8 cellular contexts compared by ENCODE assay signal in the genomic region with DNA sequence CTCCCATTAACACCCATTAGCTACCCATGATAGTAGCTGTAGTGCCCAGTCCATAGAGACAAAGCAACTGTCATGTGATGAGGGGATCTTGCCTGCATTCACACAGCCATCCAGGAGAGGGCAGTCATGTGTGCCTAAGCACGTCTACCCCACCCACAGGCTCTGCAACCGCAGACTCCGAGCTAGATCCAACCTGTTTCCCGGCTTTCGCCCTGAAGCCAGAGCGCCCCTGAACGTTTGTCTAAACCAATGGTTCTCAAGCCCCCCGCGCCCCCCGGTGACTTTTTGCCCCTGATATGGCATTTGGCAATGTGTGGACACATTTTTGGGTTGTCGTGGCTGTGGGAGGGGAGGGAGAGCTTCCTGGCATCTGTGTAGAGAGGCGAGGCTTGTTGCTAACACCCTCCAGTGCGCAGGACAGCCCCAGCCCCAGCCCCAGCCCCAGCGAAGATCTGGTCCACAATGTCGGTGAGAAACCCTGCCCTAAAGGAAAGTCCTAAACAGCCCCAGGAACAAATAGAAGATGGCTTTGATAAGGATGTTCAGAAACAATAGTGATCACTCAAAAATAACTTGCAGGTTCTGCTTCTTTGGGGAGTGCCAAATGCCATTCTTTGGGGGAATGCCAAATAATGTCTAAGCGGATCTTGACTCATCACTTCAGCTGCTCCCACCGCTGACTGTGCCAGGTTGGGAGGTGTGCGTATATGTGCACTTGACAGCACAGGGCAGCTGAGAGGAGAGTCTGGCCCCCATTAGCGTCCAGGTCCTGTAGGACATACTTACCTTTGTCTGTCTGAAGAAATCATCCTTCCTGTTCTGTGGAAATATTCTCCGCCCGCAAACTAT. TPM values are rescaled to one million over a fixed set of nuclear protein-coding genes. Genes with fewer than 3 reads are reported as not detected.
A peak's percentile ranks its signal among the peaks of the same experiment; 100 is the strongest.
DNase-seq lines count a peak whose midpoint lies in the region; ATAC-seq and TF ChIP-seq lines count a peak whose summit lies in the region.

No MANE protein-coding gene starts in this region.

- peak; percentile 95 for TF ChIP-seq CTCF in chondrocyte (IDR thresholded peaks at IDR 0.05)

- peak; percentile 99 for ATAC-seq in GM18870 (IDR thresholded peaks at IDR 0.05; ENCODE audit: unreplicated experiment)
- peak; percentile 97 for ATAC-seq in HG03139 (IDR thresholded peaks at IDR 0.05; ENCODE audit: unreplicated experiment)

- no peaks in the 10 kb centered on the region for H3K9me3 Mint-ChIP-seq in chondrocyte (ENCODE audit: low read depth)

- H3K27me3 Mint-ChIP-seq in chondrocyte (ENCODE audit: low read depth): no peaks in the 10 kb centered on the region

- no peaks in the 10 kb centered on the region for H3K36me3 Mint-ChIP-seq in chondrocyte (ENCODE audit: low read depth)

- H3K4me1 Mint-ChIP-seq in chondrocyte (ENCODE audit: low read depth): peaks cover 3% of the 10 kb centered on the region

- no peak overlapping the region for H3K4me3 Mint-ChIP-seq in chondrocyte (ENCODE audit: unreplicated experiment)

- no peak overlapping the region for H3K27ac Mint-ChIP-seq in chondrocyte (ENCODE audit: unreplicated experiment)

- DNase-seq in AG08396 (ENCODE audit: low spot score): peak; percentile 89
- peak; percentile 86 for DNase-seq in NCI-H2196 (lab: John Stamatoyannopoulos, UW; ENCODE audit: unreplicated experiment)
- peak; percentile 21 to 54 (median 42) for DNase-seq in activated CD4-positive, CD25-positive, alpha-beta regulatory T cell (lab: John Stamatoyannopoulos, UW)
- DNase-seq in chondrocyte (ENCODE audit: low spot score): no peak
- peak; percentile 87 for DNase-seq in kidney glomerular epithelial cell (lab: John Stamatoyannopoulos, UW)
- DNase-seq in stimulated activated CD4-positive, alpha-beta T cell treated with anti-CD3 and anti-CD28 coated beads, Interleukin-15, amount 100 ng/mL, for 24 hours: peak; percentile 84

RNA-seq across cellular contexts. Expression of gene SLC44A3, which starts 34.5 kb away (rescaled TPM):
- 1.5 to 2.5 TPM (median 2.2 TPM) in 3 replicates for total RNA-seq in chondrocyte
